Comparison of ENCODE assay signal across 8 cellular contexts in genomic region chr20:32484221-32485125, GRCh38.
DNase-seq lines count a peak whose midpoint lies in the region; FAIRE-seq and TF ChIP-seq lines count a peak whose summit lies in the region.

No MANE protein-coding gene starts in this region.

- peaks cover 0 to 1% of the 10 kb centered on the region in 2 donors for H3K27me3 Mint-ChIP-seq in CD4-positive, alpha-beta memory T cell
- H3K27me3 Mint-ChIP-seq in type B pancreatic cell, result peaks cover 4% of the 10 kb centered on the region

- H3K4me2 ChIP-seq in Loucy (ENCODE audit: low read depth, low read length, poor library complexity, severe bottlenecking) (peak overlapping the region; percentile 77), H1 (ENCODE audit: insufficient read depth in 1 of 2, low read depth in 2 of 2, low read length in 2 of 2) (peak overlapping the region; percentile 80 to 94)

- no peak overlapping the region for H2AK5ac ChIP-seq in H1 (ENCODE audit: low read depth, low read length)

- H3K23ac ChIP-seq in H1 (ENCODE audit: insufficient read length), result no peak overlapping the region

- H3K4ac ChIP-seq in H1 (replicated peaks; ENCODE audit: insufficient read length, low read depth, low read length), result peak overlapping the region; percentile 42

- H3K9me3 ChIP-seq in CD4-positive, alpha-beta memory T cell (ENCODE audit: control insufficient read depth in 1 of 2, low read length in 2 of 2), result no peaks in the 10 kb centered on the region
- H3K9me3 ChIP-seq in Loucy (ENCODE audit: insufficient read depth, low read depth, low read length) (no peaks in the 10 kb centered on the region), H1 (ENCODE audit: insufficient read depth in 2 of 2, low read depth in 1 of 2, low read length in 1 of 2) (peaks cover 0 to 4% of the 10 kb centered on the region in 2 experiments; a peak in 1 of 4 replicates), muscle layer of duodenum (ENCODE audit: control insufficient read depth in 1 of 2, low read length in 2 of 2) (no peaks in the 10 kb centered on the region)

- H3K9me2 ChIP-seq in Loucy (replicated peaks; ENCODE audit: low read depth, low read length), result no peaks in the 10 kb centered on the region

- H3K23me2 ChIP-seq in H1 (ENCODE audit: low read depth, low read length), result peaks cover 8% of the 10 kb centered on the region; the same call in 1 of the 2 replicates

- H3K4me3 Mint-ChIP-seq in CD4-positive, alpha-beta memory T cell, result peak overlapping the region; percentile 90 to 98 (median 94)
- H3K4me3 Mint-ChIP-seq in type B pancreatic cell, result peak overlapping the region; percentile 98

- peak overlapping the region; percentile 36 to 64 for H3K4me3 ChIP-seq in CD4-positive, alpha-beta memory T cell (ENCODE audit: low read length in 2 of 2)
- H3K4me3 ChIP-seq in Loucy (ENCODE audit: low read length, poor library complexity, severe bottlenecking) (peak overlapping the region; percentile 81), H1 (ENCODE audit: extremely low read depth in 1 of 4, insufficient read depth in 2 of 4, low read depth in 3 of 4, low read length in 4 of 4) (peak overlapping the region; percentile 71 to 90 (median 82)), muscle layer of duodenum (ENCODE audit: low read depth in 1 of 2, low read length in 2 of 2) (peak overlapping the region; percentile 59 to 80)

- peak overlapping the region; percentile 93 for H3K9ac ChIP-seq in Loucy (ENCODE audit: low read depth, low read length, poor library complexity, severe bottlenecking)
- H3K9ac ChIP-seq in H1 (replicated peaks in 1 of 4; ENCODE audit: extremely low read depth in 1 of 4, low read depth in 3 of 4, low read length in 3 of 4), result peak overlapping the region in 3 of 4 experiments; percentile 26 to 80 (median 74); a peak in 5 of 7 replicates

- H2BK5ac ChIP-seq in H1 (ENCODE audit: low read depth, low read length), result peak overlapping the region; percentile 91; the same call in 1 of the 2 replicates

- H3K4me1 Mint-ChIP-seq in CD4-positive, alpha-beta memory T cell, result peaks cover 31 to 57% (median 39%) of the 10 kb centered on the region in 4 donors
- peaks cover 40% of the 10 kb centered on the region for H3K4me1 Mint-ChIP-seq in type B pancreatic cell (ENCODE audit: unreplicated experiment)

- peaks cover 10% of the 10 kb centered on the region for H3F3A ChIP-seq in Loucy (ENCODE audit: low read depth)

- H3K36me3 ChIP-seq in CD4-positive, alpha-beta memory T cell (ENCODE audit: insufficient read depth, low read length), result no peaks in the 10 kb centered on the region
- H3K36me3 ChIP-seq in Loucy (ENCODE audit: insufficient read depth, low read length) (peaks cover 9% of the 10 kb centered on the region; the same call in 1 of the 2 replicates), H1 (ENCODE audit: control insufficient read depth in 2 of 4, insufficient read depth in 4 of 4, low read length in 3 of 4) (no peaks in the 10 kb centered on the region), muscle layer of duodenum (ENCODE audit: control insufficient read depth in 1 of 2, insufficient read depth in 2 of 2, low read length in 2 of 2) (no peaks in the 10 kb centered on the region)

- peak in 1 of 2 experiments; percentile 41; a peak in 1 of 3 replicates for TF ChIP-seq POLR2A in H1 (IDR thresholded peaks at IDR 0.05; ENCODE audit: control extremely low read depth in 1 of 2, low read depth in 2 of 2, low read length in 2 of 2)

- H3K79me1 ChIP-seq in H1 (ENCODE audit: low read depth, low read length), result peaks cover 8% of the 10 kb centered on the region

- peak; percentile 21 to 62 (median 26) for DNase-seq in CD4-positive, alpha-beta memory T cell
- DNase-seq in activated CD4-positive, alpha-beta T cell treated with anti-CD3 and anti-CD28 coated beads for 4 hours, result peak; percentile 26 to 39
- DNase-seq in H1 (ENCODE audit: low read depth in 1 of 2, low spot score in 2 of 2), result peak in 1 of 2 experiments; percentile 68
- DNase-seq in type B pancreatic cell (ENCODE audit: extremely low spot score, unreplicated experiment), result peak; percentile 87
- no peak for DNase-seq in middle frontal gyrus (ENCODE audit: extremely low spot score, low spot score)
- DNase-seq in NCI-H1694 treated with DMSO at 0.1 percent for 48 hours (lab: John Stamatoyannopoulos, UW), result no peak

- H3K4me1 ChIP-seq in CD4-positive, alpha-beta memory T cell (ENCODE audit: insufficient read depth, low read length), result peaks cover 52% of the 10 kb centered on the region
- H3K4me1 ChIP-seq in Loucy (ENCODE audit: insufficient read depth, low read length, poor library complexity, severe bottlenecking) (peaks cover 41% of the 10 kb centered on the region), H1 (replicated peaks in 1 of 4; ENCODE audit: control insufficient read depth in 3 of 4, insufficient read depth in 4 of 4, low read length in 3 of 4) (peaks cover 11 to 16% (median 15%) of the 10 kb centered on the region in 4 experiments), muscle layer of duodenum (ENCODE audit: control insufficient read depth in 1 of 2, insufficient read depth in 2 of 2, low read length in 2 of 2) (peaks cover 11 to 23% of the 10 kb centered on the region in 2 donors)

- H2BK12ac ChIP-seq in H1 (ENCODE audit: low read depth, low read length), result peak overlapping the region; percentile 27; the same call in 1 of the 2 replicates

- TF ChIP-seq EP300 in H1 (IDR thresholded peaks at IDR 0.05; ENCODE audit: borderline replicate concordance in 1 of 2, low read depth in 2 of 2, low read length in 2 of 2), result no peak

- TF ChIP-seq CTCF in Loucy (conservative IDR thresholded peaks at IDR 0.05; ENCODE audit: low read length) (no peak), H1 (IDR thresholded peaks at IDR 0.05; ENCODE audit: control extremely low read depth in 1 of 3, insufficient read depth in 1 of 3, low read depth in 1 of 3, low read length in 3 of 3) (no peak), type B pancreatic cell (conservative IDR thresholded peaks at IDR 0.05) (no peak)

- no peaks in the 10 kb centered on the region for H3K9me3 Mint-ChIP-seq in CD4-positive, alpha-beta memory T cell
- no peaks in the 10 kb centered on the region for H3K9me3 Mint-ChIP-seq in type B pancreatic cell

- no peak overlapping the region for H3K14ac ChIP-seq in H1 (ENCODE audit: insufficient read length)

- peak overlapping the region; percentile 46 for H3K27ac ChIP-seq in CD4-positive, alpha-beta memory T cell (ENCODE audit: low read depth, low read length)
- H3K27ac ChIP-seq in H1 (ENCODE audit: low read depth, low read length) (peak overlapping the region; percentile 81; the same call in 1 of the 2 replicates), muscle layer of duodenum (ENCODE audit: low read length) (peak overlapping the region; percentile 16)

- H4K91ac ChIP-seq in H1 (replicated peaks; ENCODE audit: insufficient read length, low read length), result peak overlapping the region; percentile 92

- H3K18ac ChIP-seq in H1 (ENCODE audit: extremely low read depth, low read length), result peak overlapping the region; percentile 95

- no peak overlapping the region for H2BK20ac ChIP-seq in H1 (ENCODE audit: low read length)

- H3K36me3 Mint-ChIP-seq in CD4-positive, alpha-beta memory T cell, result peaks cover 13 to 17% of the 10 kb centered on the region in 2 donors
- no peaks in the 10 kb centered on the region for H3K36me3 Mint-ChIP-seq in type B pancreatic cell

- WGBS in H1 (ENCODE audit: extremely low coverage in 1 of 2, insufficient coverage in 1 of 2, insufficient read length in 1 of 2, insufficient replicate concordance in 2 of 2, low coverage in 1 of 2, low lambda C conversion rate in 2 of 2, missing lambda C conversion rate in 1 of 2), 2 experiments, result 0% methylated on average over 44 of the region's 77 CpGs; no CpG with 5 or more reads in 1 of the 2 experiments

- peak overlapping the region; percentile 92 to 98 (median 96) for H3K27ac Mint-ChIP-seq in CD4-positive, alpha-beta memory T cell
- H3K27ac Mint-ChIP-seq in type B pancreatic cell, result peak overlapping the region; percentile 97

- H2BK15ac ChIP-seq in H1 (ENCODE audit: low read length), result no peak overlapping the region; the same call in 1 of the 2 replicates

- no peaks in the 10 kb centered on the region for H3K27me3 ChIP-seq in CD4-positive, alpha-beta memory T cell (ENCODE audit: insufficient read depth, low read length)
- no peaks in the 10 kb centered on the region for H3K27me3 ChIP-seq in Loucy (ENCODE audit: insufficient read depth, low read length, poor library complexity, severe bottlenecking)
- no peaks in the 10 kb centered on the region for H3K27me3 ChIP-seq in H1 (replicated peaks in 1 of 4; ENCODE audit: control insufficient read depth in 3 of 4, extremely low read depth in 1 of 4, insufficient read depth in 3 of 4, low read length in 3 of 4)
- no peaks in the 10 kb centered on the region for H3K27me3 ChIP-seq in muscle layer of duodenum (ENCODE audit: low read depth, low read length)

- H3K56ac ChIP-seq in H1 (replicated peaks; ENCODE audit: insufficient read length, low read depth, low read length), result peak overlapping the region; percentile 73

- H3K79me2 ChIP-seq in Loucy (ENCODE audit: insufficient read depth, low read length), result peaks cover 62% of the 10 kb centered on the region
- peaks cover 15 to 26% of the 10 kb centered on the region in 2 experiments for H3K79me2 ChIP-seq in H1 (ENCODE audit: control insufficient read depth in 1 of 2, insufficient read depth in 2 of 2, low read length in 2 of 2)

- CTCF ChIA-PET in CD4-positive, alpha-beta memory T cell (lab: Charles Lee; ENCODE audit: partially characterized antibody), result interaction anchor here (0.6 to 1.8 kb wide), 6 partner anchors 10 to 125 kb away, joined by 3 to 9 read pairs (median 4); no protein-coding TSS in a partner anchor
- CTCF ChIA-PET in H1 (lab: Charles Lee; ENCODE audit: partially characterized antibody), result interaction anchor here (0.6 to 2.4 kb wide), 13 partner anchors 8 to 177 kb away, joined by 3 to 32 read pairs (median 4); no protein-coding TSS in a partner anchor

- no peak for FAIRE-seq in H1 (lab: Jason Lieb, UNC)

- POLR2A ChIA-PET in CD4-positive, alpha-beta memory T cell (lab: Charles Lee; ENCODE audit: partially characterized antibody), result interaction anchor here (0.6 to 3.5 kb wide), 23 partner anchors 13 to 252 kb away, joined by 3 to 27 read pairs (median 5); no protein-coding TSS in a partner anchor
- POLR2A ChIA-PET in H1 (lab: Charles Lee; ENCODE audit: partially characterized antibody), result interaction anchor here (0.6 to 2.9 kb wide), 9 partner anchors 8 to 26 kb away, joined by 3 to 9 read pairs (median 5); no protein-coding TSS in a partner anchor

- H4K20me1 ChIP-seq in Loucy (ENCODE audit: insufficient read depth, low read length, poor library complexity, severe bottlenecking) (peaks cover 38% of the 10 kb centered on the region), H1 (replicated peaks in 1 of 2; ENCODE audit: control insufficient read depth in 1 of 2, insufficient read depth in 2 of 2, low read length in 2 of 2) (peaks cover 9 to 15% of the 10 kb centered on the region in 2 experiments)

- TF ChIP-seq RAD21 in H1 (IDR thresholded peaks at IDR 0.05 in 1 of 2, conservative IDR thresholded peaks at IDR 0.05 in 1 of 2; ENCODE audit: low read depth in 2 of 2, low read length in 2 of 2), result no peak

- H4K5ac ChIP-seq in H1 (ENCODE audit: insufficient read length, low read depth, low read length), result peak overlapping the region; percentile 82

- H4K8ac ChIP-seq in H1 (ENCODE audit: extremely low read depth, insufficient read depth, low read length), result peak overlapping the region; percentile 87

- peak overlapping the region; percentile 45 for H2BK120ac ChIP-seq in H1 (replicated peaks; ENCODE audit: low read depth, low read length)

- intact Hi-C loops in CD4-positive, alpha-beta memory T cell (cut with micrococcal nuclease), result loop anchor here (1.0 to 5.0 kb wide), 8 partner anchors 14 to 277 kb away; partner anchors contain the start of genes ASXL1, KIF3B, PLAGL2 and POFUT1

- H2AFZ ChIP-seq in Loucy (ENCODE audit: low read length) (peak overlapping the region; percentile 60; the same call in 1 of the 2 replicates), H1 (ENCODE audit: low read length) (no peak overlapping the region)

Comparison
In these comparisons a context has a peak if more than half of its experiments do, and no peak if none do; other contexts are left out.
1. DNase-seq: peak in CD4-positive, alpha-beta memory T cell (5 of 5), activated CD4-positive, alpha-beta T cell treated with anti-CD3 and anti-CD28 coated beads for 4 hours (2 of 2) and type B pancreatic cell (single experiment); none in middle frontal gyrus (single experiment) and NCI-H1694 treated with DMSO at 0.1 percent for 48 hours (single experiment).
2. H3K27ac ChIP-seq: peak in every context shown above with its lines; median percentile 81 in H1; 46 in CD4-positive, alpha-beta memory T cell; 16 in muscle layer of duodenum.
3. Peak in every context shown above with its lines, with median percentiles within 50 percentile points of each other: H3K4me3 ChIP-seq.